Comparison of ENCODE assay signal across 8 cellular contexts in genomic region chr17:43778337-43779144, GRCh38. TPM values are rescaled to one million over a fixed set of nuclear protein-coding genes. Genes with fewer than 3 reads are reported as not detected.
DNase-seq lines count a peak whose midpoint lies in the region; ATAC-seq and TF ChIP-seq lines count a peak whose summit lies in the region.

TSS of gene DUSP3 (minus strand) at chr17:43778977. CDS start at chr17:43778924, 53 bp downstream.

- H3K4me3 ChIP-seq in mesendoderm (ENCODE audit: low read length), result peak within 1 kb of the TSS; percentile 83

- ATAC-seq in HG03521 (IDR thresholded peaks at IDR 0.05; ENCODE audit: unreplicated experiment), result peak; percentile 82

- H3K36me3 ChIP-seq in mesendoderm (ENCODE audit: control insufficient read depth, insufficient read depth, low read length), result no peaks in the 10 kb centered on the region

- H2BK120ac ChIP-seq in mesendoderm (ENCODE audit: low read depth, low read length), result no peak within 1 kb of the TSS

- H2BK15ac ChIP-seq in mesendoderm (replicated peaks; ENCODE audit: low read depth), result no peak within 1 kb of the TSS

- H4K8ac ChIP-seq in mesendoderm (ENCODE audit: low read depth, low read length), result no peak within 1 kb of the TSS

- H3K23ac ChIP-seq in mesendoderm (ENCODE audit: low read length), result no peak within 1 kb of the TSS

- peak within 1 kb of the TSS; percentile 93 for H3K4ac ChIP-seq in mesendoderm (ENCODE audit: low read depth, low read length)

- DNase-seq in Ammon's horn (ENCODE audit: low spot score) (peak; percentile 93), NOMO-1 treated with DMSO at 0.1 percent for 48 hours (lab: John Stamatoyannopoulos, UW; ENCODE audit: unreplicated experiment) (peak; percentile 69), activated T-cell treated with anti-CD3 and anti-CD28 coated beads for 1 hour (ENCODE audit: low read depth) (peak; percentile 54), mesendoderm (peak; percentile 98)
- DNase-seq in stimulated activated CD8-positive, alpha-beta memory T cell treated with anti-CD3 and anti-CD28 coated beads, Interleukin-12 subunit alpha, Interleukin-12 subunit beta, amount 100 ng/mL, for 1 hour (ENCODE audit: low read depth), result peak; percentile 43

- in situ Hi-C loops in endometrial microvascular endothelial cells (cut with HindIII; ENCODE audit: inconsistent ontology term, low pct_unique_long_range_greater_than_20kb, low sequenced_read_pairs), result no loop called here

- peaks cover 6% of the 10 kb centered on the region for H3K4me1 ChIP-seq in mesendoderm (ENCODE audit: control insufficient read depth, low read depth, low read length)

- no peak within 1 kb of the TSS for H2AK5ac ChIP-seq in mesendoderm (ENCODE audit: low read length)

- no CpG with 5 or more reads among the region's 100 CpGs for WGBS in mesendoderm (ENCODE audit: extremely low coverage, insufficient coverage, low lambda C conversion rate)

- H3K79me2 ChIP-seq in mesendoderm (ENCODE audit: control insufficient read depth, insufficient read depth, low read length), result peaks cover 3% of the 10 kb centered on the region

- H3K79me1 ChIP-seq in mesendoderm (ENCODE audit: low read length), result peaks cover 12% of the 10 kb centered on the region

- no peaks in the 10 kb centered on the region for H3K27me3 ChIP-seq in mesendoderm (ENCODE audit: insufficient read depth, low read length, poor library complexity)

- no peak within 1 kb of the TSS for H4K5ac ChIP-seq in mesendoderm (ENCODE audit: low read length)

- peak within 1 kb of the TSS; percentile 93 for H3K9ac ChIP-seq in mesendoderm (ENCODE audit: low read length)

- H3K18ac ChIP-seq in mesendoderm (ENCODE audit: low read length), result peak within 1 kb of the TSS; percentile 91

- peak within 1 kb of the TSS; percentile 99 for H3K56ac ChIP-seq in mesendoderm (ENCODE audit: low read length)

- peak within 1 kb of the TSS; percentile 61 for H3K4me2 ChIP-seq in mesendoderm (ENCODE audit: low read length)

- peak; percentile 73 for TF ChIP-seq POLR2A in GM19193 (IDR thresholded peaks at IDR 0.05; ENCODE audit: extremely low read depth, insufficient read depth, insufficient read length)

- peak within 1 kb of the TSS; percentile 84 for H3K27ac ChIP-seq in mesendoderm (ENCODE audit: low read depth, low read length)

- H2BK5ac ChIP-seq in mesendoderm (ENCODE audit: low read length), result peak within 1 kb of the TSS; percentile 22

RNA-seq across cellular contexts. Expression of gene DUSP3, which starts in this region (rescaled TPM):
- total RNA-seq in endometrial microvascular endothelial cells (ENCODE audit: inconsistent ontology term), result 47.6 TPM
- 21.5 TPM for polyA plus RNA-seq in mesendoderm (2013, experiment 1 of 2)
- polyA plus RNA-seq in mesendoderm (2013, experiment 2 of 2), result 21.8 TPM

Comparison
In these comparisons a context has a peak if more than half of its experiments do, and no peak if none do; other contexts are left out.
1. Peak in every context shown above with its lines: DNase-seq, ATAC-seq, H3K4me3 ChIP-seq and H3K27ac ChIP-seq.
2. DNase-seq: peak in every context shown above with its lines; median percentile 98 in mesendoderm; 93 in Ammon's horn; 69 in NOMO-1 treated with DMSO at 0.1 percent for 48 hours; 54 in activated T-cell treated with anti-CD3 and anti-CD28 coated beads for 1 hour; 43 in stimulated activated CD8-positive, alpha-beta memory T cell treated with anti-CD3 and anti-CD28 coated beads, Interleukin-12 subunit alpha, Interleukin-12 subunit beta, amount 100 ng/mL, for 1 hour.